12 cellular contexts compared by ENCODE assay signal in the genomic region with DNA sequence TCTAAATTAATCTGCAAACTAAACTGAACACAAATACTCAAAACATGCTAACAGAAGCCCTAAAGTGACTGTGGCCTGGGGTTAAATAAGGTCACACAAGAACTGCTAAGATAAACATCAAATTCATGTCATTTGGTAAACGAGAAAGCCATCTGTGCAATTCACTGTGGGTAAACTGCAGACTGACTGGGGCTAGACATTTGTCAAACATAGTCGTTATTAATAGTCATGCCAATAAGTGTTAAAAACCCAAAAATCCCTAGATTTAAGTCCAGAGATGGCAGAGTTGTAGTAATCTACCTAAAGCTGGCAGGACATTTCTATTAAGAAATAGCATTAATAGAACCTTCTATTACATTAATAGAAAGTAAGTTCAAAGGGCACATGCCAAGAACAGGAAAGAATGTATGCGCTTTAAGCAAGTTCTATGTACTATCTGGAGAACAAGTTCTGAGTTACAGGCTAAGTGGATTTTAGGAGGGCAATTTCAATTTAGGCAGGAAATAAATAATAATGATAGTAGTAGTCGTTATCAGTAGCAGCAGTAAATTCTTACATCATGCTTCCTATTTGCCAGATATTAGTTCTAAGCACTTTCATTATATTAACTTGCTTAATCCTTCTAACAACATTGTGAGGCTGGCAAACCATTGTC. TPM values are rescaled to one million over a fixed set of nuclear protein-coding genes. Genes with fewer than 3 reads are reported as not detected.
A peak's percentile ranks its signal among the peaks of the same experiment; 100 is the strongest.
DNase-seq lines count a peak whose midpoint lies in the region; ATAC-seq and TF ChIP-seq lines count a peak whose summit lies in the region.
"Had no signal": no experiment of that assay in that cellular context is flagged by ENCODE, and none has a peak within 500 bp of the region (broad histone marks: within the 10 kb centered on the region; RNA-seq: fewer than 3 reads in every experiment).

No MANE protein-coding gene starts in this region.

- no peaks in the 10 kb centered on the region for H3K9me3 ChIP-seq in right lobe of liver
- H3K9me3 ChIP-seq: uterus had no signal

- H3K4me2 ChIP-seq in GM23338: no peak overlapping the region

- H3K4me1 Mint-ChIP-seq in GM23338 (peaks cover 2% of the 10 kb centered on the region; the same call in 1 of the 3 replicates), Calu3 (ENCODE audit: low read depth, unreplicated experiment) (no peaks in the 10 kb centered on the region), mesothelial cell of epicardium (no peaks in the 10 kb centered on the region)
- H3K4me1 Mint-ChIP-seq in T-helper 1 cell treated with Interleukin-12 subunit alpha and Interleukin-12 subunit beta and Interleukin-4 antibody, amounts not matched to agents 30 μg/mL and 1 μg/mL, for 36 hours (ENCODE audit: low read depth): peaks cover 38% of the 10 kb centered on the region

- CTCF ChIA-PET in Calu3 (lab: Charles Lee): no interaction called here

- no TSS peak for BruUV-seq in Calu3 (replicated peaks; lab: Mats Ljungman, UMichigan)

- intact Hi-C loops in right lobe of liver (cut with DNase I): no loop called here
- intact Hi-C loops in Calu3 (cut with micrococcal nuclease; ENCODE audit: unreplicated experiment): no loop called here

- H3K27ac Mint-ChIP-seq in GM23338 (no peak overlapping the region), Calu3 (ENCODE audit: unreplicated experiment) (no peak overlapping the region), mesothelial cell of epicardium (no peak overlapping the region)
- peak overlapping the region; percentile 29 for H3K27ac Mint-ChIP-seq in T-helper 1 cell treated with Interleukin-12 subunit alpha and Interleukin-12 subunit beta and Interleukin-4 antibody, amounts not matched to agents 30 μg/mL and 1 μg/mL, for 36 hours

- TF ChIP-seq CTCF in GM23338 (conservative IDR thresholded peaks at IDR 0.05; ENCODE audit: low read depth in 2 of 2) (no peak), right lobe of liver (IDR thresholded peaks at IDR 0.05) (no peak), Calu3 (IDR thresholded peaks at IDR 0.05; ENCODE audit: unreplicated experiment) (no peak), mesothelial cell of epicardium (IDR thresholded peaks at IDR 0.05; ENCODE audit: unreplicated experiment) (no peak)

- TF ChIP-seq POLR2A in right lobe of liver (IDR thresholded peaks at IDR 0.05): no peak

- H3K4me1 ChIP-seq in GM23338 (ENCODE audit: insufficient read depth): 0 out of 2 replicates have a peak, but pooled peaks cover 5% of the 10 kb centered on the region
- peaks cover 0 to 23% (median 8%) of the 10 kb centered on the region in 4 donors for H3K4me1 ChIP-seq in right lobe of liver

- ATAC-seq in GM23338 (no peak), right lobe of liver (peak; percentile 21 to 61 (median 57)), GM18519 (IDR thresholded peaks at IDR 0.05; ENCODE audit: low FRiP score, unreplicated experiment) (no peak)

- WGBS in right lobe of liver (ENCODE audit: insufficient coverage, low coverage, low lambda C conversion rate, missing lambda C conversion rate): 26% methylated on average over 4 of the region's 4 CpGs

- H3K27ac ChIP-seq in GM23338 (ENCODE audit: low read depth) (peak overlapping the region; percentile 32; the same call in 1 of the 2 replicates), right lobe of liver (no peak overlapping the region)
- H3K27ac ChIP-seq: uterus had no signal

- H3K79me2 ChIP-seq in GM23338 (replicated peaks; ENCODE audit: insufficient read depth): no peaks in the 10 kb centered on the region

- DNase-seq in DMS 273 (lab: John Stamatoyannopoulos, UW; ENCODE audit: unreplicated experiment): peak; percentile 81
- DNase-seq in GM23338 (ENCODE audit: low spot score): no peak
- no peak for DNase-seq in right lobe of liver
- no peak for DNase-seq in DMS79 treated with DMSO at 0.1 percent for 48 hours (lab: John Stamatoyannopoulos, UW)
- no peak for DNase-seq in Calu3
- no peak for DNase-seq in mesothelial cell of epicardium (ENCODE audit: low spot score in 2 of 2, unreplicated experiment in 2 of 2)
- DNase-seq: aorta, foreskin fibroblast, T-helper 9 cell, uterus had no signal

- H3K4me3 Mint-ChIP-seq in GM23338 (no peak overlapping the region), Calu3 (ENCODE audit: low read depth, unreplicated experiment) (no peak overlapping the region), mesothelial cell of epicardium (no peak overlapping the region)
- H3K4me3 Mint-ChIP-seq in T-helper 1 cell treated with Interleukin-12 subunit alpha and Interleukin-12 subunit beta and Interleukin-4 antibody, amounts not matched to agents 30 μg/mL and 1 μg/mL, for 36 hours: no peak overlapping the region

- H2AFZ ChIP-seq in GM23338: no peak overlapping the region

- H3K4me3 ChIP-seq in GM23338 (no peak overlapping the region), right lobe of liver (no peak overlapping the region)
- H3K4me3 ChIP-seq: uterus had no signal

- H3K9me3 Mint-ChIP-seq in GM23338: no peaks in the 10 kb centered on the region
- no peaks in the 10 kb centered on the region for H3K9me3 Mint-ChIP-seq in T-helper 1 cell treated with Interleukin-12 subunit alpha and Interleukin-12 subunit beta and Interleukin-4 antibody, amounts not matched to agents 30 μg/mL and 1 μg/mL, for 36 hours
- no peaks in the 10 kb centered on the region for H3K9me3 Mint-ChIP-seq in Calu3 (ENCODE audit: low read depth, unreplicated experiment)
- H3K9me3 Mint-ChIP-seq in mesothelial cell of epicardium: no peaks in the 10 kb centered on the region

- H3F3A ChIP-seq in GM23338 (replicated peaks; ENCODE audit: low read depth): no peaks in the 10 kb centered on the region

- no peaks in the 10 kb centered on the region for H3K27me3 ChIP-seq in GM23338 (ENCODE audit: insufficient read depth)
- H3K27me3 ChIP-seq in right lobe of liver: no peaks in the 10 kb centered on the region
- H3K27me3 ChIP-seq: uterus had no signal

- H3K27me3 Mint-ChIP-seq in GM23338 (ENCODE audit: insufficient read depth, low read depth, poor library complexity) (no peaks in the 10 kb centered on the region), Calu3 (ENCODE audit: unreplicated experiment) (no peaks in the 10 kb centered on the region), mesothelial cell of epicardium (ENCODE audit: low read depth) (no peaks in the 10 kb centered on the region)
- H3K27me3 Mint-ChIP-seq in T-helper 1 cell treated with Interleukin-12 subunit alpha and Interleukin-12 subunit beta and Interleukin-4 antibody, amounts not matched to agents 30 μg/mL and 1 μg/mL, for 36 hours (ENCODE audit: low read depth): no peaks in the 10 kb centered on the region

- no peaks in the 10 kb centered on the region for H3K36me3 ChIP-seq in GM23338 (ENCODE audit: insufficient read depth)
- H3K36me3 ChIP-seq in right lobe of liver: no peaks in the 10 kb centered on the region
- H3K36me3 ChIP-seq: uterus had no signal

- H3K36me3 Mint-ChIP-seq in GM23338 (ENCODE audit: low read depth) (no peaks in the 10 kb centered on the region), Calu3 (ENCODE audit: insufficient read depth, unreplicated experiment) (peaks cover 7% of the 10 kb centered on the region), mesothelial cell of epicardium (no peaks in the 10 kb centered on the region)
- H3K36me3 Mint-ChIP-seq in T-helper 1 cell treated with Interleukin-12 subunit alpha and Interleukin-12 subunit beta and Interleukin-4 antibody, amounts not matched to agents 30 μg/mL and 1 μg/mL, for 36 hours (ENCODE audit: low read depth): peaks cover 12% of the 10 kb centered on the region

- no peaks in the 10 kb centered on the region for H3K9me2 ChIP-seq in GM23338 (ENCODE audit: insufficient read depth)

- H4K20me1 ChIP-seq in GM23338 (replicated peaks; ENCODE audit: insufficient read depth): no peaks in the 10 kb centered on the region

RNA-seq across cellular contexts. Expression of a gene that starts 8.6 kb away (rescaled TPM):
- 11.5 and 13.6 TPM in 2 replicates for total RNA-seq in GM23338 (2014; rRNA removed; shearing (Covaris generic))
- 4.8 and 5.2 TPM in 2 replicates for polyA plus RNA-seq in GM23338 (2016; fragmentation: Nextera tagmentation; extraction: Ambion mirVana)
- total RNA-seq in right lobe of liver (10 to 100 TPM; 18.5 to 36.4 (median 31.0) TPM), Calu3 (2022) (41.9 and 44.5 TPM in 2 replicates), mesothelial cell of epicardium (25.4 to 32.4 TPM (median 26.7 TPM) in 3 replicates)

Comparison
In these comparisons a context has a peak if more than half of its experiments do, and no peak if none do; other contexts are left out.
1. ATAC-seq: peak in right lobe of liver (4 of 4); none in GM23338 (single experiment) and GM18519 (single experiment).